ENCODE assay signal across 8 cellular contexts in the genomic region with DNA sequence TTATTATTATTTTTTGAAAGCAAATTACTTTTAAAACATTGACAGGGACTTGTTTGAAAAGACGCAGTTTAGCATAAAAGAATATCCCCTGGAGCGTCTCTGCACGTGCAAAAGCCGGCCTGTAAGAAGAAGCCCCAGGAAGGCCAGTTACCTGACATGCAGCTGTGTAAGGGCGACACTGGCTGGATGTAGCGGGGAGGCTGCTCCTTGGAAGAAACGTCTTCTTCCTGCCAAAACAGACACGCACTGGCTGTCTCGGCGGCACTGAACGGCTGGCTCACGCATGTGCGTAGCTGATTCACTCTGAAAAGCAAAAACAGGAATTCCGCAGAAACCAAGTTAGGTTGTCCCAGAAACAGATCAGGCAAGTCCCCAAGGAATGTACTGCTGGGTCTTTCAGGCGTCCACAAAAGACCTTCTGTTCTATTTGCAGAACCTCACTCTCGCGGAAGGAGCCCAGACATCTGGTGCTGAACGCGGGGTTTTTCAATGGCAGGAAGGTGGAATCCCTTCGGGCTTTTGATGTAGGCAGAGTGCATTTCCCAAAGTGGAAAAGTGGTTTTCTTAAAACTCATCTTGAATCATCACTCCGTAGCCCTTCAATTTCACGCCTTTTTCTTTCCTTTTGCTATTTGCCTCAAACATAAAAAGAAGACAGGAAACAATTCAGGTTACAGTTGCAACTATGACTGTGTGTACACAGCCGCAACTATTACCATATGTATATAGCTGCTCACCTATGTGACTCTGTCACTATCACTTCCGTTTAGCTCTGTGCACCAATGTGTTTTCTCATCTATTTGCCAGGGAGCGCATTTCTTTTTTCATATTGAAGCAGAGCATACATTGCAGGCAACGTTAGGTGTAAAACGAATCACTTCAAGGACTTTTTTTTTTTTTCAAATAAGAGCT. TPM values are rescaled to one million over a fixed set of nuclear protein-coding genes. Genes with fewer than 3 reads are reported as not detected.
DNase-seq lines count a peak whose midpoint lies in the region; ATAC-seq, FAIRE-seq and TF ChIP-seq lines count a peak whose summit lies in the region.

No MANE protein-coding gene starts in this region.

- H3K27ac ChIP-seq in keratinocyte (ENCODE audit: control insufficient read depth, insufficient read depth, low read length) (no peak overlapping the region), suprapubic skin (no peak overlapping the region)

- WGBS in suprapubic skin, result 46% methylated on average over 27 of the region's 27 CpGs

- H3K9me3 ChIP-seq in keratinocyte (ENCODE audit: control insufficient read depth, low read depth, low read length) (no peaks in the 10 kb centered on the region), suprapubic skin (no peaks in the 10 kb centered on the region)

- H3K9ac ChIP-seq in keratinocyte (ENCODE audit: control insufficient read depth, extremely low read depth, insufficient read depth, low read length), result no peak overlapping the region

- no peak for FAIRE-seq in keratinocyte (lab: Jason Lieb, UNC)

- no peak for TF ChIP-seq CTCF in AG09309 (IDR thresholded peaks at IDR 0.05; ENCODE audit: control insufficient read depth, insufficient read depth, low read depth, low read length, missing control alignments)
- TF ChIP-seq CTCF in keratinocyte (optimal IDR thresholded peaks at IDR 0.05 in 1 of 3, IDR thresholded peaks at IDR 0.05 in 1 of 3, conservative IDR thresholded peaks at IDR 0.05 in 1 of 3; ENCODE audit: extremely low read depth in 1 of 3, insufficient read depth in 2 of 3, low read length in 3 of 3), result peak in 1 of 3 experiments; percentile 44
- TF ChIP-seq CTCF in suprapubic skin (IDR thresholded peaks at IDR 0.05), result no peak

- TF ChIP-seq EP300 in suprapubic skin (IDR thresholded peaks at IDR 0.05), result no peak

- dilution Hi-C loops in keratinocyte (cut with MboI; ENCODE audit: extremely low pct_ligation_motif_present, low sequenced_read_pairs), result no loop called here

- H3K4me1 ChIP-seq in keratinocyte (ENCODE audit: control insufficient read depth, extremely low read depth, insufficient read depth, low read length) (no peaks in the 10 kb centered on the region), suprapubic skin (no peaks in the 10 kb centered on the region)

- H3K79me2 ChIP-seq in keratinocyte (ENCODE audit: control insufficient read depth, insufficient read depth, low read length), result no peaks in the 10 kb centered on the region

- peak overlapping the region; percentile 51 for H3K4me2 ChIP-seq in keratinocyte (ENCODE audit: control insufficient read depth, extremely low read depth, insufficient read depth, low read depth, low read length)

- ATAC-seq in HG02610 (IDR thresholded peaks at IDR 0.05; ENCODE audit: unreplicated experiment) (peak; percentile 75), GM19351 (IDR thresholded peaks at IDR 0.05; ENCODE audit: unreplicated experiment) (no peak), GM18861 (IDR thresholded peaks at IDR 0.05; ENCODE audit: unreplicated experiment) (no peak)

- no peak for TF ChIP-seq POLR2A in suprapubic skin (IDR thresholded peaks at IDR 0.05)

- H3K36me3 ChIP-seq in keratinocyte (ENCODE audit: control insufficient read depth in 2 of 2, extremely low read depth in 1 of 2, insufficient read depth in 2 of 2, low read length in 2 of 2) (no peaks in the 10 kb centered on the region), suprapubic skin (no peaks in the 10 kb centered on the region)

- H4K20me1 ChIP-seq in keratinocyte (ENCODE audit: control insufficient read depth, extremely low read depth, insufficient read depth, low read length), result no peaks in the 10 kb centered on the region

- no peaks in the 10 kb centered on the region for H3K9me1 ChIP-seq in keratinocyte (ENCODE audit: control insufficient read depth, extremely low read depth, insufficient read depth, low read length)

- no peak for DNase-seq in AG09309 (ENCODE audit: low read depth)
- peak in 49 of 56 donors; percentile 0 to 62 (median 18) for DNase-seq in amygdala (lab: John Stamatoyannopoulos, UW)
- DNase-seq in keratinocyte (ENCODE audit: low read depth, low spot score), result peak; percentile 0
- DNase-seq in suprapubic skin (ENCODE audit: low spot score in 2 of 2), result peak in 1 of 2 donors; percentile 17
- no peak for DNase-seq in central memory CD4-positive, alpha-beta T cell

- H3K27me3 ChIP-seq in keratinocyte (ENCODE audit: control insufficient read depth, extremely low read depth, insufficient read depth, low read length) (no peaks in the 10 kb centered on the region), suprapubic skin (no peaks in the 10 kb centered on the region)

- H2AFZ ChIP-seq in keratinocyte (ENCODE audit: control insufficient read depth, low read length), result peak overlapping the region; percentile 50

- H3K4me3 ChIP-seq in AG09309 (ENCODE audit: control insufficient read depth, low read depth, low read length) (peak overlapping the region; percentile 17; the same call in 1 of the 2 replicates), keratinocyte (ENCODE audit: control insufficient read depth in 2 of 3, extremely low read depth in 1 of 3, insufficient read depth in 2 of 3, low read depth in 1 of 3, low read length in 3 of 3) (peak overlapping the region in 1 of 3 experiments; percentile 25), suprapubic skin (peak overlapping the region; percentile 28)

RNA-seq across cellular contexts. Expression of a gene that starts 38.1 kb away (rescaled TPM):
- polyA plus RNA-seq in keratinocyte, result not detected in 3 replicates
- polyA plus RNA-seq in keratinocyte (2011; ENCODE audit: low read depth), result not detected
- polyA plus RNA-seq in keratinocyte (2011; cell fraction: cytosol; rRNA removed), result not detected in 2 replicates
- polyA plus RNA-seq in keratinocyte (2011; cell fraction: nucleus; rRNA removed), result not detected in 2 replicates
- not detected in 2 replicates for polyA plus RNA-seq in keratinocyte (2012; ENCODE audit: low replicate concordance)
- polyA minus RNA-seq in keratinocyte, result not detected in 3 replicates
- not detected for polyA minus RNA-seq in keratinocyte (2011; cell fraction: cytosol; rRNA and poly(A)+ RNA removed)
- not detected in 2 replicates for polyA minus RNA-seq in keratinocyte (2011; cell fraction: nucleus; rRNA and poly(A)+ RNA removed)
- total RNA-seq in suprapubic skin, result under 1 TPM in 1 of 4 donors, not detected in 3; 0.99 TPM

RNA-seq across cellular contexts. Expression of a gene that starts 39.1 kb away (rescaled TPM):
- 7.9 to 9.9 TPM (median 8.1 TPM) in 3 replicates for polyA plus RNA-seq in keratinocyte
- polyA plus RNA-seq in keratinocyte (2011; ENCODE audit: low read depth), result 6.9 TPM
- 6.0 and 6.7 TPM in 2 replicates for polyA plus RNA-seq in keratinocyte (2011; cell fraction: cytosol; rRNA removed)
- 24.7 and 29.0 TPM in 2 replicates for polyA plus RNA-seq in keratinocyte (2011; cell fraction: nucleus; rRNA removed)
- polyA plus RNA-seq in keratinocyte (2012; ENCODE audit: low replicate concordance), result 6.7 and 9.6 TPM in 2 replicates
- polyA minus RNA-seq in keratinocyte, result 12.3 to 22.4 TPM (median 13.8 TPM) in 3 replicates
- polyA minus RNA-seq in keratinocyte (2011; cell fraction: cytosol; rRNA and poly(A)+ RNA removed), result 13.6 TPM
- 26.0 and 35.8 TPM in 2 replicates for polyA minus RNA-seq in keratinocyte (2011; cell fraction: nucleus; rRNA and poly(A)+ RNA removed)
- total RNA-seq in suprapubic skin, result 10 to 100 TPM; 15.6 to 24.1 (median 18.7) TPM

Comparison
In these comparisons a context has a peak if more than half of its experiments do, and no peak if none do; other contexts are left out.
1. DNase-seq: peak in amygdala (49 of 56) and keratinocyte (single experiment); none in AG09309 (single experiment) and central memory CD4-positive, alpha-beta T cell (single experiment).